ENCODE assay signal across 8 cellular contexts in the genomic region with DNA sequence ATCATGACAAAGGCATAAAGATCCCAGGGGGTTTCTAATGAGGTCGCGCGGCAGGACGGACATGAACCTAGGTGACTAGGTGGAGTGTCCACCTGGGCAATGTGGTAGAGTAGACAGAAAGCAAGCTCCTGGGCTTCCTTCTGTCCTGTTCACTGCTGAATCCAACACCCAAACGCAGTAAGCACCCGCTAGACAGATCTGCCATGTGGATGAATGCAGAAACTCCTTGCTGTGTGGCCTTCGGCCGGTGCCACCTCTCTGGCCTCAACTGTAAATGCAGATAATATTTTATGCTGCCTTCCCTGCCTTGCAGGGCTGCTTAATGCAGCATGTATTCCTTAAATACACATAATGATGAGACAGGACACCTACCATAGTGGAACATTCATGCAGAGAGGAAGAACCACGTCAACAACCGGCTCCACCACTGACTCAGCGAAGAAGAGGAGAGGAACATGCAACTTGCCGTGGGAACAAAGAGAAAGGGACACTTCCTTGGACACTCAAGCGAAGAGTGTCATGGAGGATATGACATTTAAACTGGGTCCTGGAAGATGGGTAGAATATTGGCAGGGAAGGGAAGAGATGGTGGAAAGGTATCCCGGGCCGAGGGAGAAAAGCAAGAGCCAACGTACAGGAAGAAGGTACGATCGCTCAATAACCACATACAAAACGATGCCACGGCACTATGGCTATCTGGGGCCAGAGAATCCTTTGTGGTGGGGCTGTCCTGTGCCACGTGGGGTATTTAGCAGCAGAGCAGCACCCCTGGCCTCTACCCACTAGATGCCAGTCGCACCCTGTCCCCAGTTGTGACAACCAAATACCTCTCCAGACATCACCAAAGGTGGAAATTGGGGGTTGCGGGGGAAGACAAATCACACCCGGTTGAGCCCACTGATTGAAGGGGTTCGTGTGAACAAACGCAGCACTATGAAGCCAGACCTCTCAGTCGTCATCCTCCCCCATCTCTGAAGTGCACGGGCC. TPM values are rescaled to one million over a fixed set of nuclear protein-coding genes. Genes with fewer than 3 reads are reported as not detected.
DNase-seq lines count a peak whose midpoint lies in the region; ATAC-seq and TF ChIP-seq lines count a peak whose summit lies in the region.

No MANE protein-coding gene starts in this region.

- peak overlapping the region in 2 of 3 donors; percentile 25 to 40 for H3K9ac ChIP-seq in skeletal muscle tissue (ENCODE audit: low read depth in 1 of 3, low read length in 3 of 3)

- H3K9me3 ChIP-seq in skeletal muscle tissue (ENCODE audit: control insufficient read depth in 3 of 3, low read length in 3 of 3): no peaks in the 10 kb centered on the region

- H3K27ac Mint-ChIP-seq in endothelial cell (ENCODE audit: unreplicated experiment): peak overlapping the region; percentile 4

- peak; percentile 21 for TF ChIP-seq CTCF in GM12873 (IDR thresholded peaks at IDR 0.05; ENCODE audit: insufficient read depth, low read depth, low read length, missing control alignments)
- TF ChIP-seq CTCF in endothelial cell (IDR thresholded peaks at IDR 0.05; ENCODE audit: unreplicated experiment): no peak

- no peak overlapping the region for H3K4me3 ChIP-seq in skeletal muscle tissue (ENCODE audit: low read length in 3 of 3)

- H3K27ac ChIP-seq in skeletal muscle tissue (ENCODE audit: low read depth, low read length): peak overlapping the region; percentile 51

- H3K4me1 Mint-ChIP-seq in endothelial cell (ENCODE audit: unreplicated experiment): peaks cover 88% of the 10 kb centered on the region

- H3K4me1 ChIP-seq in skeletal muscle tissue (ENCODE audit: control insufficient read depth in 3 of 3, insufficient read depth in 3 of 3, low read length in 3 of 3): peaks cover 60 to 73% (median 61%) of the 10 kb centered on the region in 3 donors

- ATAC-seq in HG03025 (IDR thresholded peaks at IDR 0.05; ENCODE audit: low FRiP score, unreplicated experiment) (no peak), GM18867 (IDR thresholded peaks at IDR 0.05; ENCODE audit: unreplicated experiment) (no peak)

- peaks cover 33% of the 10 kb centered on the region for H3K36me3 Mint-ChIP-seq in endothelial cell (ENCODE audit: low read depth, unreplicated experiment)

- peak; percentile 55 for DNase-seq in activated CD4-positive, alpha-beta T cell treated with anti-CD3 and anti-CD28 coated beads for 1 hour
- no peak for DNase-seq in endothelial cell (ENCODE audit: low spot score)
- no peak for DNase-seq in NCI-H748 (lab: John Stamatoyannopoulos, UW; ENCODE audit: unreplicated experiment)
- no peak for DNase-seq in NCI-H1436 treated with DMSO at 0.1 percent for 48 hours (lab: John Stamatoyannopoulos, UW)

- no peaks in the 10 kb centered on the region for H3K9me3 Mint-ChIP-seq in endothelial cell (ENCODE audit: unreplicated experiment)

- no peaks in the 10 kb centered on the region for H3K36me3 ChIP-seq in skeletal muscle tissue (ENCODE audit: control insufficient read depth in 3 of 3, insufficient read depth in 3 of 3, low read length in 3 of 3)

- H3K27me3 Mint-ChIP-seq in endothelial cell (ENCODE audit: unreplicated experiment): peaks cover 10% of the 10 kb centered on the region

- peak overlapping the region; percentile 23 for H3K4me3 Mint-ChIP-seq in endothelial cell (ENCODE audit: unreplicated experiment)

- no peaks in the 10 kb centered on the region for H3K27me3 ChIP-seq in skeletal muscle tissue (ENCODE audit: control insufficient read depth in 3 of 3, insufficient read depth in 3 of 3, low read length in 3 of 3)

RNA-seq across cellular contexts. Expression of a gene that starts 30.8 kb away (rescaled TPM):
- 931 TPM for total RNA-seq in endothelial cell (ENCODE audit: unreplicated experiment)
- total RNA-seq in skeletal muscle tissue: 111 TPM
